In genomic region chr5:69234457-69235268, GRCh38 we compare ENCODE assay signal across 8 cellular contexts. TPM values are rescaled to one million over a fixed set of nuclear protein-coding genes. Genes with fewer than 3 reads are reported as not detected.
DNase-seq lines count a peak whose midpoint lies in the region; ATAC-seq and TF ChIP-seq lines count a peak whose summit lies in the region.

TSS of gene CDK7 (plus strand) at chr5:69234886. CDS start at chr5:69234976, 90 bp downstream.

- peak within 1 kb of the TSS; percentile 81 for H3K27ac ChIP-seq in epithelial cell of prostate

- H3K27ac Mint-ChIP-seq in IgD-negative memory B cell = peak within 1 kb of the TSS; percentile 87 to 95 (median 92)

- no peaks in the 10 kb centered on the region for H3K9me3 Mint-ChIP-seq in IgD-negative memory B cell

- intact Hi-C loops in mucosa of descending colon (cut with DNase I, micrococcal nuclease) = no loop called here

- H3K4me1 Mint-ChIP-seq in IgD-negative memory B cell = peaks cover 22 to 29% (median 26%) of the 10 kb centered on the region in 3 donors

- TF ChIP-seq CTCF in mucosa of descending colon (IDR thresholded peaks at IDR 0.05) = no peak

- H3K4me1 ChIP-seq in mucosa of descending colon (ENCODE audit: low read depth) = peaks cover 9% of the 10 kb centered on the region

- DNase-seq in DMS 273 treated with DMSO at 0.1 percent for 48 hours (lab: John Stamatoyannopoulos, UW) (peak; percentile 86), OCI-M2 (lab: John Stamatoyannopoulos, UW; ENCODE audit: unreplicated experiment) (peak; percentile 56), activated T-cell treated with anti-CD3 and anti-CD28 coated beads for 4 hours (peak; percentile 86), epithelial cell of prostate (ENCODE audit: low read depth, low spot score) (peak; percentile 59), mucosa of descending colon (peak; percentile 96 to 97 (median 96))
- DNase-seq in stimulated activated CD8-positive, alpha-beta memory T cell treated with anti-CD3 and anti-CD28 coated beads, Interleukin-4, amount 100 ng/mL, for 24 hours (ENCODE audit: low read depth) = peak; percentile 89

- H3K9me3 ChIP-seq in mucosa of descending colon = no peaks in the 10 kb centered on the region

- no peaks in the 10 kb centered on the region for H3K27me3 Mint-ChIP-seq in IgD-negative memory B cell

- H3K36me3 Mint-ChIP-seq in IgD-negative memory B cell = no peaks in the 10 kb centered on the region

- ATAC-seq in GM21529 (IDR thresholded peaks at IDR 0.05; ENCODE audit: unreplicated experiment) (peak; percentile 99), mucosa of descending colon (peak; percentile 99)

- H3K4me3 ChIP-seq in mucosa of descending colon = peak within 1 kb of the TSS; percentile 90

- no peaks in the 10 kb centered on the region for H3K36me3 ChIP-seq in mucosa of descending colon (ENCODE audit: low read depth)

- peak within 1 kb of the TSS; percentile 95 to 99 (median 98) for H3K4me3 Mint-ChIP-seq in IgD-negative memory B cell

RNA-seq across cellular contexts. Expression of gene CDK7, which starts in this region (rescaled TPM):
- polyA plus RNA-seq in IgD-negative memory B cell = 23.9 TPM
- total RNA-seq in mucosa of descending colon = 10 to 100 TPM; 18.3 to 22.7 (median 22.0) TPM

Comparison
In these comparisons a context has a peak if more than half of its experiments do, and no peak if none do; other contexts are left out.
1. Peak in every context shown above with its lines: DNase-seq, ATAC-seq, H3K4me3 ChIP-seq and H3K27ac ChIP-seq.